Comparison of ENCODE assay signal across 24 cellular contexts in genomic region chrX:47285762-47286320, GRCh38. TPM values are rescaled to one million over a fixed set of nuclear protein-coding genes. Genes with fewer than 3 reads are reported as not detected.
DNase-seq lines count a peak whose midpoint lies in the region; ATAC-seq and TF ChIP-seq lines count a peak whose summit lies in the region.
"Had no signal": no experiment of that assay in that cellular context is flagged by ENCODE, and none has a peak within 500 bp of the region (broad histone marks: within the 10 kb centered on the region; RNA-seq: fewer than 3 reads in every experiment).

No MANE protein-coding gene starts in this region.

- intact Hi-C loops in activated CD8-positive, alpha-beta T cell treated with anti-CD3 and anti-CD28 coated beads for 36 hours (cut with micrococcal nuclease) = no loop called here

- no peaks in the 10 kb centered on the region for H3K36me3 Mint-ChIP-seq in activated CD8-positive, alpha-beta T cell treated with anti-CD3 and anti-CD28 coated beads for 36 hours (ENCODE audit: low read depth)
- H3K36me3 Mint-ChIP-seq in activated CD8-positive, alpha-beta T cell treated with anti-CD3 and anti-CD28 coated beads, Interleukin-2, amount 10 ng/mL, durations not matched to agents 7 days and 5 days (ENCODE audit: low read depth) = no peaks in the 10 kb centered on the region
- H3K36me3 Mint-ChIP-seq: natural killer cell treated with Interleukin-12 subunit alpha and Interleukin-12 subunit beta and Interleukin-15 and Interleukin-18, amount 100 ng/mL, for 72 hours; stimulated activated memory B cell treated with anti-CD40 and anti-IgM and Interleukin-4, amounts not matched to agents 10 μg/mL and 1 μg/mL and 100 μg/mL, for 72 hours had no signal

- peak; percentile 77 for ATAC-seq in activated CD8-positive, alpha-beta T cell treated with anti-CD3 and anti-CD28 coated beads for 36 hours
- ATAC-seq in activated CD8-positive, alpha-beta T cell treated with anti-CD3 and anti-CD28 coated beads, Interleukin-2, amount 10 ng/mL, durations not matched to agents 7 days and 5 days = no peak
- ATAC-seq in HG03469 (IDR thresholded peaks at IDR 0.05; ENCODE audit: unreplicated experiment) = no peak
- ATAC-seq: foreskin keratinocyte; left ventricle myocardium superior; natural killer cell treated with Interleukin-12 subunit alpha and Interleukin-12 subunit beta and Interleukin-15 and Interleukin-18, amount 100 ng/mL, for 72 hours; psoas muscle; stimulated activated memory B cell treated with anti-CD40 and anti-IgM and Interleukin-4, amounts not matched to agents 10 μg/mL and 1 μg/mL and 100 μg/mL, for 72 hours had no signal

- H3K4me1 Mint-ChIP-seq in activated CD8-positive, alpha-beta T cell treated with anti-CD3 and anti-CD28 coated beads for 36 hours (ENCODE audit: low read depth) = peaks cover 8% of the 10 kb centered on the region
- H3K4me1 Mint-ChIP-seq in activated CD8-positive, alpha-beta T cell treated with anti-CD3 and anti-CD28 coated beads, Interleukin-2, amount 10 ng/mL, durations not matched to agents 7 days and 5 days (ENCODE audit: low read depth) = peaks cover 2% of the 10 kb centered on the region
- H3K4me1 Mint-ChIP-seq: stimulated activated memory B cell treated with anti-CD40 and anti-IgM and Interleukin-4, amounts not matched to agents 10 μg/mL and 1 μg/mL and 100 μg/mL, for 72 hours had no signal

- no peak for TF ChIP-seq CTCF in activated CD8-positive, alpha-beta T cell treated with anti-CD3 and anti-CD28 coated beads for 36 hours (IDR thresholded peaks at IDR 0.05)

- no peaks in the 10 kb centered on the region for H3K27me3 Mint-ChIP-seq in activated CD8-positive, alpha-beta T cell treated with anti-CD3 and anti-CD28 coated beads for 36 hours
- no peaks in the 10 kb centered on the region for H3K27me3 Mint-ChIP-seq in activated CD8-positive, alpha-beta T cell treated with anti-CD3 and anti-CD28 coated beads, Interleukin-2, amount 10 ng/mL, durations not matched to agents 7 days and 5 days (ENCODE audit: low read depth)
- H3K27me3 Mint-ChIP-seq: stimulated activated memory B cell treated with anti-CD40 and anti-IgM and Interleukin-4, amounts not matched to agents 10 μg/mL and 1 μg/mL and 100 μg/mL, for 72 hours had no signal

- in situ Hi-C loops in ACHN (cut with HindIII; ENCODE audit: low pct_ligation_motif_present, low pct_unique_long_range_greater_than_20kb, low sequenced_read_pairs) = no loop called here

- DNase-seq in activated CD8-positive, alpha-beta T cell treated with anti-CD3 and anti-CD28 coated beads for 36 hours = peak; percentile 19
- DNase-seq in activated CD8-positive, alpha-beta T cell treated with anti-CD3 and anti-CD28 coated beads, Interleukin-2, amount 10 ng/mL, durations not matched to agents 7 days and 5 days = no peak
- DNase-seq in M059J (ENCODE audit: low read depth) = peak; percentile 16
- DNase-seq in fibroblast of peridontal ligament (ENCODE audit: extremely low read depth) = peak; percentile 40
- DNase-seq in superior temporal gyrus (ENCODE audit: extremely low spot score) = peak; percentile 7
- DNase-seq in ACHN = no peak
- DNase-seq in foreskin melanocyte = no peak
- DNase-seq: amniotic stem cell; C1 segment of cervical spinal cord; caudate nucleus; foreskin keratinocyte; left ventricle myocardium superior; midbrain; NCI-H1105 treated with DMSO at 0.1 percent for 48 hours; NCI-H2081 treated with DMSO at 0.1 percent for 48 hours; NCI-H446 treated with DMSO at 0.1 percent for 48 hours; PC-9; psoas muscle; SHP77; stimulated activated CD4-positive, alpha-beta T cell treated with anti-CD3 and anti-CD28 coated beads, Interleukin-2, amount 100 ng/mL, for 24 hours; T1000 had no signal

- no peak overlapping the region for H3K4me3 Mint-ChIP-seq in activated CD8-positive, alpha-beta T cell treated with anti-CD3 and anti-CD28 coated beads for 36 hours
- H3K4me3 Mint-ChIP-seq in activated CD8-positive, alpha-beta T cell treated with anti-CD3 and anti-CD28 coated beads, Interleukin-2, amount 10 ng/mL, durations not matched to agents 7 days and 5 days = no peak overlapping the region
- H3K4me3 Mint-ChIP-seq: natural killer cell treated with Interleukin-12 subunit alpha and Interleukin-12 subunit beta and Interleukin-15 and Interleukin-18, amount 100 ng/mL, for 72 hours; stimulated activated memory B cell treated with anti-CD40 and anti-IgM and Interleukin-4, amounts not matched to agents 10 μg/mL and 1 μg/mL and 100 μg/mL, for 72 hours had no signal

- CTCF ChIA-PET in activated CD8-positive, alpha-beta T cell treated with anti-CD3 and anti-CD28 coated beads for 36 hours (lab: Charles Lee) = interaction anchor here (0.7 to 0.9 kb wide), 2 partner anchors 99 to 237 kb away, joined by 3 read pairs; no protein-coding TSS in a partner anchor
- CTCF ChIA-PET in activated CD8-positive, alpha-beta T cell treated with anti-CD3 and anti-CD28 coated beads, Interleukin-2, amount 10 ng/mL, durations not matched to agents 7 days and 5 days (lab: Charles Lee) = no interaction called here

- no peaks in the 10 kb centered on the region for H3K9me3 Mint-ChIP-seq in activated CD8-positive, alpha-beta T cell treated with anti-CD3 and anti-CD28 coated beads for 36 hours
- H3K9me3 Mint-ChIP-seq in activated CD8-positive, alpha-beta T cell treated with anti-CD3 and anti-CD28 coated beads, Interleukin-2, amount 10 ng/mL, durations not matched to agents 7 days and 5 days (ENCODE audit: insufficient read depth) = no peaks in the 10 kb centered on the region
- H3K9me3 Mint-ChIP-seq: natural killer cell treated with Interleukin-12 subunit alpha and Interleukin-12 subunit beta and Interleukin-15 and Interleukin-18, amount 100 ng/mL, for 72 hours; stimulated activated memory B cell treated with anti-CD40 and anti-IgM and Interleukin-4, amounts not matched to agents 10 μg/mL and 1 μg/mL and 100 μg/mL, for 72 hours had no signal

- POLR2A ChIA-PET in activated CD8-positive, alpha-beta T cell treated with anti-CD3 and anti-CD28 coated beads for 36 hours (lab: Charles Lee) = interaction anchor here (0.7 kb wide), 1 partner anchor 52 kb away, joined by 3 read pairs; no protein-coding TSS in a partner anchor
- POLR2A ChIA-PET in activated CD8-positive, alpha-beta T cell treated with anti-CD3 and anti-CD28 coated beads, Interleukin-2, amount 10 ng/mL, durations not matched to agents 7 days and 5 days (lab: Charles Lee) = no interaction called here

- H3K27ac Mint-ChIP-seq in activated CD8-positive, alpha-beta T cell treated with anti-CD3 and anti-CD28 coated beads for 36 hours = peak overlapping the region; percentile 65
- no peak overlapping the region for H3K27ac Mint-ChIP-seq in activated CD8-positive, alpha-beta T cell treated with anti-CD3 and anti-CD28 coated beads, Interleukin-2, amount 10 ng/mL, durations not matched to agents 7 days and 5 days
- H3K27ac Mint-ChIP-seq: natural killer cell treated with Interleukin-12 subunit alpha and Interleukin-12 subunit beta and Interleukin-15 and Interleukin-18, amount 100 ng/mL, for 72 hours; stimulated activated memory B cell treated with anti-CD40 and anti-IgM and Interleukin-4, amounts not matched to agents 10 μg/mL and 1 μg/mL and 100 μg/mL, for 72 hours had no signal

RNA-seq across cellular contexts. Expression of gene USP11, which starts 53.0 kb away (rescaled TPM):
- total RNA-seq in activated CD8-positive, alpha-beta T cell treated with anti-CD3 and anti-CD28 coated beads for 36 hours = 10 to 100 TPM; 57.1 to 62.0 TPM
- 10 to 100 TPM; 55.3 to 60.9 TPM for total RNA-seq in activated CD8-positive, alpha-beta T cell treated with anti-CD3 and anti-CD28 coated beads, Interleukin-2, amount 10 ng/mL, durations not matched to agents 7 days and 5 days
- total RNA-seq in M059J (2014; rRNA removed; shearing (Covaris generic)) = 39.2 and 55.6 TPM in 2 replicates

Comparison
In these comparisons a context has a peak if more than half of its experiments do, and no peak if none do; other contexts are left out.
1. DNase-seq: peak in activated CD8-positive, alpha-beta T cell treated with anti-CD3 and anti-CD28 coated beads for 36 hours (single experiment), M059J (single experiment), fibroblast of peridontal ligament (single experiment) and superior temporal gyrus (single experiment); none in activated CD8-positive, alpha-beta T cell treated with anti-CD3 and anti-CD28 coated beads, Interleukin-2, amount 10 ng/mL, durations not matched to agents 7 days and 5 days (single experiment), ACHN (single experiment) and foreskin melanocyte (single experiment).